In genomic region chr7:23570592-23571200, GRCh38 we compare ENCODE assay signal across 8 cellular contexts. TPM values are rescaled to one million over a fixed set of nuclear protein-coding genes. Genes with fewer than 3 reads are reported as not detected.
DNase-seq lines count a peak whose midpoint lies in the region; ATAC-seq and TF ChIP-seq lines count a peak whose summit lies in the region.

No MANE protein-coding gene starts in this region.

- POLR2A ChIA-PET in activated CD4-positive, alpha-beta T cell treated with anti-CD3 and anti-CD28 coated beads, Interleukin-2, amount 10 ng/mL, durations not matched to agents 7 days and 5 days (lab: Charles Lee): no interaction called here

- H3K27ac Mint-ChIP-seq in activated CD4-positive, alpha-beta T cell treated with anti-CD3 and anti-CD28 coated beads, Interleukin-2, amount 10 ng/mL, durations not matched to agents 7 days and 5 days: no peak overlapping the region

- H3K4me1 Mint-ChIP-seq in activated CD4-positive, alpha-beta T cell treated with anti-CD3 and anti-CD28 coated beads, Interleukin-2, amount 10 ng/mL, durations not matched to agents 7 days and 5 days: no peaks in the 10 kb centered on the region

- H3K27me3 Mint-ChIP-seq in activated CD4-positive, alpha-beta T cell treated with anti-CD3 and anti-CD28 coated beads, Interleukin-2, amount 10 ng/mL, durations not matched to agents 7 days and 5 days: peaks cover 8% of the 10 kb centered on the region

- H3K4me1 ChIP-seq in lower lobe of right lung: no peaks in the 10 kb centered on the region

- H3K4me3 Mint-ChIP-seq in activated CD4-positive, alpha-beta T cell treated with anti-CD3 and anti-CD28 coated beads, Interleukin-2, amount 10 ng/mL, durations not matched to agents 7 days and 5 days: no peak overlapping the region

- no peaks in the 10 kb centered on the region for H3K27me3 ChIP-seq in lower lobe of right lung (ENCODE audit: low read depth)

- DNase-seq in AG20443 (ENCODE audit: low spot score) (peak; percentile 87), NCI-H526 (lab: John Stamatoyannopoulos, UW) (peak; percentile 40 to 82), dermis microvascular lymphatic vessel endothelial cell (ENCODE audit: low read depth in 2 of 2) (peak; percentile 58 to 73), lower lobe of right lung (peak; percentile 65)
- DNase-seq in activated CD4-positive, alpha-beta T cell treated with anti-CD3 and anti-CD28 coated beads, Interleukin-2, amount 10 ng/mL, durations not matched to agents 7 days and 5 days: peak; percentile 70
- DNase-seq in stimulated activated CD8-positive, alpha-beta memory T cell treated with anti-CD3 and anti-CD28 coated beads, Interleukin-15, amount 100 ng/mL, for 1 hour (ENCODE audit: low read depth): peak; percentile 43

- no peak overlapping the region for H3K4me3 ChIP-seq in lower lobe of right lung

- intact Hi-C loops in lower lobe of right lung (cut with DNase I): loop anchor here (5.0 kb wide), 1 partner anchor 142 kb away; the partner anchor contains the start of gene STK31

- H3K36me3 ChIP-seq in lower lobe of right lung: no peaks in the 10 kb centered on the region

- ATAC-seq in GM19023 (IDR thresholded peaks at IDR 0.05; ENCODE audit: unreplicated experiment) (peak; percentile 90), HG03378 (IDR thresholded peaks at IDR 0.05; ENCODE audit: unreplicated experiment) (peak; percentile 90), lower lobe of right lung (peak; percentile 93 to 96)

- no peaks in the 10 kb centered on the region for H3K9me3 ChIP-seq in lower lobe of right lung

- H3K36me3 Mint-ChIP-seq in activated CD4-positive, alpha-beta T cell treated with anti-CD3 and anti-CD28 coated beads, Interleukin-2, amount 10 ng/mL, durations not matched to agents 7 days and 5 days (ENCODE audit: low read depth): no peaks in the 10 kb centered on the region

- CTCF ChIA-PET in activated CD4-positive, alpha-beta T cell treated with anti-CD3 and anti-CD28 coated beads, Interleukin-2, amount 10 ng/mL, durations not matched to agents 7 days and 5 days (lab: Charles Lee): interaction anchor here (0.7 to 1.1 kb wide), 4 partner anchors 31 to 247 kb away, joined by 3 read pairs; no protein-coding TSS in a partner anchor

- peak; percentile 88 for TF ChIP-seq CTCF in lower lobe of right lung (IDR thresholded peaks at IDR 0.05)

- no peaks in the 10 kb centered on the region for H3K9me3 Mint-ChIP-seq in activated CD4-positive, alpha-beta T cell treated with anti-CD3 and anti-CD28 coated beads, Interleukin-2, amount 10 ng/mL, durations not matched to agents 7 days and 5 days

- no peak overlapping the region for H3K27ac ChIP-seq in lower lobe of right lung

RNA-seq across cellular contexts. Expression of gene CCDC126, which starts 26.5 kb away (rescaled TPM):
- 1 to 10 TPM; 7.3 to 7.7 TPM for total RNA-seq in activated CD4-positive, alpha-beta T cell treated with anti-CD3 and anti-CD28 coated beads, Interleukin-2, amount 10 ng/mL, durations not matched to agents 7 days and 5 days
- total RNA-seq in dermis microvascular lymphatic vessel endothelial cell (12.3 and 17.6 TPM in 2 replicates), lower lobe of right lung (15.5 TPM)

RNA-seq across cellular contexts. Expression of gene TRA2A, which starts 38.9 kb away (rescaled TPM):
- total RNA-seq in activated CD4-positive, alpha-beta T cell treated with anti-CD3 and anti-CD28 coated beads, Interleukin-2, amount 10 ng/mL, durations not matched to agents 7 days and 5 days: 100 to 1,000 TPM; 109 to 143 TPM
- total RNA-seq in dermis microvascular lymphatic vessel endothelial cell (24.9 and 29.3 TPM in 2 replicates), lower lobe of right lung (84.1 TPM)
